Comparison of ENCODE assay signal across 26 cellular contexts in genomic region chr16:1466054-1466453, GRCh38. TPM values are rescaled to one million over a fixed set of nuclear protein-coding genes. Genes with fewer than 3 reads are reported as not detected.
DNase-seq lines count a peak whose midpoint lies in the region; ATAC-seq, FAIRE-seq and TF ChIP-seq lines count a peak whose summit lies in the region.
"Had no signal": no experiment of that assay in that cellular context is flagged by ENCODE, and none has a peak within 500 bp of the region (broad histone marks: within the 10 kb centered on the region; RNA-seq: fewer than 3 reads in every experiment).

No MANE protein-coding gene starts in this region.

- H3K27me3 ChIP-seq in right atrium auricular region (no peaks in the 10 kb centered on the region), neuronal stem cell (ENCODE audit: control insufficient read depth in 3 of 3, insufficient read depth in 3 of 3, low read depth in 1 of 3, low read length in 3 of 3) (no peaks in the 10 kb centered on the region)

- no peak for TF ChIP-seq CTCF in right atrium auricular region (IDR thresholded peaks at IDR 0.05)
- no peak for TF ChIP-seq CTCF in chondrocyte (IDR thresholded peaks at IDR 0.05)

- H3K14ac ChIP-seq in neuronal stem cell (ENCODE audit: low read length) = no peak overlapping the region

- H3K4me3 Mint-ChIP-seq in chondrocyte (ENCODE audit: unreplicated experiment) = no peak overlapping the region
- H3K4me3 Mint-ChIP-seq: CD14-positive monocyte; CD4-positive, alpha-beta T cell; CD8-positive, alpha-beta memory T cell; GM23338; H9 had no signal

- peaks cover 7% of the 10 kb centered on the region for H3K36me3 ChIP-seq in right atrium auricular region
- peaks cover 3 to 12% of the 10 kb centered on the region in 2 donors for H3K36me3 ChIP-seq in neuronal stem cell (replicated peaks in 1 of 2; ENCODE audit: control insufficient read depth in 2 of 2, insufficient read depth in 2 of 2, low read length in 2 of 2)

- ATAC-seq in left ventricle myocardium superior = no peak
- ATAC-seq in GM21526 (IDR thresholded peaks at IDR 0.05; ENCODE audit: low FRiP score, unreplicated experiment) = no peak
- ATAC-seq: A549, GM23338, HCT116 had no signal

- H3K4me1 ChIP-seq in right atrium auricular region = peaks cover 0 to 9% of the 10 kb centered on the region in 2 donors
- peaks cover 0 to 7% of the 10 kb centered on the region in 2 donors for H3K4me1 ChIP-seq in neuronal stem cell (ENCODE audit: control insufficient read depth in 2 of 2, insufficient read depth in 1 of 2, low read depth in 1 of 2, low read length in 2 of 2)
- H3K4me1 ChIP-seq: A549 had no signal

- peak; percentile 17 for FAIRE-seq in urothelium cell line (lab: Jason Lieb, UNC)
- FAIRE-seq: A549, GM12891 had no signal

- H2BK15ac ChIP-seq in neuronal stem cell (ENCODE audit: low read length) = no peak overlapping the region

- peak overlapping the region; percentile 70 for H3K9ac ChIP-seq in neuronal stem cell (ENCODE audit: low read depth, low read length, poor library complexity)

- H3K9me3 Mint-ChIP-seq in chondrocyte (ENCODE audit: low read depth) = no peaks in the 10 kb centered on the region
- H3K9me3 Mint-ChIP-seq: CD4-positive, alpha-beta T cell; CD8-positive, alpha-beta memory T cell; GM23338; H9 had no signal

- no peak overlapping the region for H3K18ac ChIP-seq in neuronal stem cell (ENCODE audit: low read length)

- no peaks in the 10 kb centered on the region for H3K27me3 Mint-ChIP-seq in chondrocyte (ENCODE audit: low read depth)
- H3K27me3 Mint-ChIP-seq: CD4-positive, alpha-beta T cell; CD8-positive, alpha-beta memory T cell had no signal

- H3K4me1 Mint-ChIP-seq in chondrocyte (ENCODE audit: low read depth) = peaks cover 11% of the 10 kb centered on the region

- H2BK5ac ChIP-seq in neuronal stem cell (ENCODE audit: low read length) = no peak overlapping the region

- no peak overlapping the region for H3K4me2 ChIP-seq in neuronal stem cell (ENCODE audit: insufficient read depth, low read length, poor library complexity, severe bottlenecking)
- H3K4me2 ChIP-seq: A549, GM23338 had no signal

- no peak overlapping the region for H2BK120ac ChIP-seq in neuronal stem cell (ENCODE audit: low read depth, low read length)

- no peak overlapping the region for H4K91ac ChIP-seq in neuronal stem cell (ENCODE audit: low read depth, low read length, poor library complexity)

- WGBS in neuronal stem cell (ENCODE audit: extremely low coverage in 2 of 2, insufficient read length in 2 of 2, insufficient replicate concordance in 1 of 2), 2 donors = no CpG with 5 or more reads among the region's 24 CpGs

- H3K27ac Mint-ChIP-seq in chondrocyte (ENCODE audit: unreplicated experiment) = no peak overlapping the region
- H3K27ac Mint-ChIP-seq: CD4-positive, alpha-beta T cell; GM23338 had no signal

- H3K27ac ChIP-seq in right atrium auricular region (no peak overlapping the region), neuronal stem cell (replicated peaks; ENCODE audit: low read length) (no peak overlapping the region)
- H3K27ac ChIP-seq: 22Rv1, A549 had no signal

- no peak overlapping the region for H4K8ac ChIP-seq in neuronal stem cell (ENCODE audit: low read depth, low read length)

- peak overlapping the region; percentile 46 for H2AK5ac ChIP-seq in neuronal stem cell (ENCODE audit: low read depth, low read length)

- H2BK12ac ChIP-seq in neuronal stem cell (ENCODE audit: low read length) = no peak overlapping the region

- intact Hi-C loops in left ventricle myocardium superior (cut with micrococcal nuclease) = no loop called here

- H3K4me3 ChIP-seq in right atrium auricular region = no peak overlapping the region
- H3K4me3 ChIP-seq in neuronal stem cell (ENCODE audit: low read length in 2 of 2) = no peak overlapping the region
- H3K4me3 ChIP-seq: A549, GM23338 had no signal

- H3K4ac ChIP-seq in neuronal stem cell (ENCODE audit: low read length) = no peak overlapping the region

- H3K79me1 ChIP-seq in neuronal stem cell (ENCODE audit: low read depth, low read length) = peaks cover 24% of the 10 kb centered on the region

- H3K9me3 ChIP-seq in right atrium auricular region (no peaks in the 10 kb centered on the region), neuronal stem cell (replicated peaks in 1 of 2; ENCODE audit: control insufficient read depth in 2 of 2, insufficient read depth in 1 of 2, low read depth in 1 of 2, low read length in 2 of 2) (no peaks in the 10 kb centered on the region)
- H3K9me3 ChIP-seq: A549 had no signal

- H2AFZ ChIP-seq in neuronal stem cell (ENCODE audit: low read length) = no peak overlapping the region
- H2AFZ ChIP-seq: GM23338 had no signal

- H3K36me3 Mint-ChIP-seq in chondrocyte (ENCODE audit: low read depth) = peaks cover 2% of the 10 kb centered on the region

- DNase-seq in left ventricle myocardium superior = peak; percentile 18
- no peak for DNase-seq in right atrium auricular region (ENCODE audit: low spot score)
- DNase-seq in chondrocyte (ENCODE audit: low spot score) = peak; percentile 72
- DNase-seq in neuronal stem cell (ENCODE audit: low spot score) = no peak
- no peak for DNase-seq in urothelium cell line (ENCODE audit: low spot score)
- DNase-seq in D341Med (ENCODE audit: low spot score) = no peak
- no peak for DNase-seq in 8988T
- DNase-seq: ACHN; AML-193; CD4-positive, alpha-beta T cell; CD8-positive, alpha-beta memory T cell; DMS53; DMS79 treated with DMSO at 0.1 percent for 48 hours; GF-D8; H9 had no signal

- H3K23ac ChIP-seq in neuronal stem cell (ENCODE audit: low read depth, low read length, poor library complexity) = peak overlapping the region; percentile 89

RNA-seq across cellular contexts. Expression of gene CLCN7, which starts 8.8 kb away (rescaled TPM):
- total RNA-seq in left ventricle myocardium superior (53.2 TPM), right atrium auricular region (10 to 100 TPM; 19.4 to 31.7 TPM), chondrocyte (81.7 to 97.0 TPM (median 95.2 TPM) in 3 replicates)
- polyA plus RNA-seq in neuronal stem cell (2013, experiment 1 of 2) = 32.7 TPM
- 28.0 TPM for polyA plus RNA-seq in neuronal stem cell (2013, experiment 2 of 2)

RNA-seq across cellular contexts. Expression of gene CCDC154, which starts 21.7 kb away (rescaled TPM):
- total RNA-seq in left ventricle myocardium superior (1.6 TPM), right atrium auricular region (not detected), chondrocyte (0.51 to 2.0 TPM (median 1.3 TPM) in 3 replicates)
- polyA plus RNA-seq in neuronal stem cell (2013, experiment 1 of 2) = 0.86 TPM
- 1.2 TPM for polyA plus RNA-seq in neuronal stem cell (2013, experiment 2 of 2)
- total RNA-seq: Daoy, GM23338, H4 had no signal
- polyA plus RNA-seq: CD14-positive monocyte; CD8-positive, alpha-beta memory T cell had no signal

RNA-seq across cellular contexts. Expression of gene PTX4, which starts 22.7 kb away (rescaled TPM):
- total RNA-seq in left ventricle myocardium superior (not detected), right atrium auricular region (under 1 TPM in 1 of 2 donors, not detected in 1; 0.24 TPM), chondrocyte (not detected in 3 replicates)
- not detected for polyA plus RNA-seq in neuronal stem cell (2013, experiment 1 of 2)
- not detected for polyA plus RNA-seq in neuronal stem cell (2013, experiment 2 of 2)
- total RNA-seq: CD4-positive, alpha-beta T cell; CD8-positive, alpha-beta memory T cell; Daoy; GM23338; H4; H9 had no signal
- polyA plus RNA-seq: A549; BJ; CD14-positive monocyte; CD8-positive, alpha-beta memory T cell; GM23338 had no signal

RNA-seq across cellular contexts. Expression of gene TELO2, which starts 27.1 kb away (rescaled TPM):
- total RNA-seq in left ventricle myocardium superior = 21.6 TPM
- total RNA-seq in right atrium auricular region = 10 to 100 TPM; 11.3 to 11.5 TPM
- 19.3 to 30.9 TPM (median 21.7 TPM) in 3 replicates for total RNA-seq in chondrocyte
- 17.1 TPM for polyA plus RNA-seq in neuronal stem cell (2013, experiment 1 of 2)
- polyA plus RNA-seq in neuronal stem cell (2013, experiment 2 of 2) = 16.7 TPM

RNA-seq across cellular contexts. Expression of gene PERCC1, which starts 35.2 kb away (rescaled TPM):
- 0.27 TPM for total RNA-seq in left ventricle myocardium superior
- not detected for total RNA-seq in right atrium auricular region
- total RNA-seq in chondrocyte = not detected in 3 replicates
- not detected for polyA plus RNA-seq in neuronal stem cell (2013, experiment 1 of 2)
- polyA plus RNA-seq in neuronal stem cell (2013, experiment 2 of 2) = not detected
- total RNA-seq: Daoy, G401, GM23338, H4, H9 had no signal
- polyA plus RNA-seq: A549; BJ; CD14-positive monocyte; CD8-positive, alpha-beta memory T cell; GM23338 had no signal

Comparison
In these comparisons a context has a peak if more than half of its experiments do, and no peak if none do; other contexts are left out.
1. DNase-seq: peak in left ventricle myocardium superior (single experiment) and chondrocyte (single experiment); none in right atrium auricular region (single experiment), neuronal stem cell (single experiment), urothelium cell line (single experiment), D341Med (single experiment) and 8988T (single experiment).